Comparison of ENCODE assay signal across 28 cellular contexts in the genomic region with DNA sequence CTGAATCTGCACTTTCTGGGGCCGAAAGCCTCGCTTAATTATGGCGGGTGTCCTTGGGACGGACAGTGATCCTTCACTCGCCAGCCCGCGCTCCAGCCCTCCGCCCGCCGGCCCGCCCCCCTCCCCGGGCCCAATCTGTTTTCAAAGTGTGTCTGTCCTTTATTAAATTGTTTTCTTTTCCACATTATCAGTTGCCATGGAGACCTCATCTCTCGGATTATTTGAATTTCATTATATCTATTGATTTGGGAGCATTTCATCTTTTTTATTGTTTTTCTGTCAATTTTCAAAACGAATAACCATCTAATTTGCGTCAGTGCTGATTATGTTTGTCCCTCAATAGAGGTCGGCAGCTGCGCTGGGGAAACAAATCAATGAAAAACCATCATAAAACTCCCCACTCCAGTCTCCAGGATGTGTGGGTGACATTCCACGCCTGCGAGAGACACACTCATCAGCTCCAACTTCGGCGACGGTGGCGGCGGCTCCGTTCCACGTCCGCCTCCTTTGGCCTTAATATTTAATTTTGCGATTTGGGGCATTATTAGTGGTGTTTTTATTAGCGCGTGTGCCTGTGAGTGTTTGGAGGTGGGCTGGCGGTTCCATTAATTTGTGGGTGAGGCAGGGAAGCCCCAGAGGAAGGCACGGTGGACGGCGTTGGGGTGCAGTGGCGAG.
DNase-seq lines count a peak whose midpoint lies in the region; ATAC-seq, FAIRE-seq and TF ChIP-seq lines count a peak whose summit lies in the region.
"Had no signal": no experiment of that assay in that cellular context is flagged by ENCODE, and none has a peak within 500 bp of the region (broad histone marks: within the 10 kb centered on the region; RNA-seq: fewer than 3 reads in every experiment).

No MANE protein-coding gene starts in this region.

- peaks cover 34% of the 10 kb centered on the region for H3K4me1 Mint-ChIP-seq in glutamatergic neuron (ENCODE audit: low read depth, unreplicated experiment)
- H3K4me1 Mint-ChIP-seq: activated naive CD8-positive, alpha-beta T cell treated with anti-CD3 and anti-CD28 coated beads, Interleukin-2, amount 10 ng/mL, durations not matched to agents 7 days and 5 days had no signal

- TF ChIP-seq CTCF in right atrium auricular region (IDR thresholded peaks at IDR 0.05): no peak
- TF ChIP-seq CTCF in heart left ventricle (IDR thresholded peaks at IDR 0.05): no peak
- TF ChIP-seq CTCF in glutamatergic neuron (IDR thresholded peaks at IDR 0.05; ENCODE audit: partially characterized antibody, unreplicated experiment): no peak
- no peak for TF ChIP-seq CTCF in prostate gland (IDR thresholded peaks at IDR 0.05)
- TF ChIP-seq CTCF in uterus (IDR thresholded peaks at IDR 0.05): no peak
- no peak for TF ChIP-seq CTCF in D721Med (IDR thresholded peaks at IDR 0.05; ENCODE audit: insufficient read depth, missing control alignments)

- ATAC-seq in heart left ventricle (no peak), left colon (no peak)
- ATAC-seq: activated CD8-positive, alpha-beta T cell treated with anti-CD3 and anti-CD28 coated beads for 36 hours; HepG2; left lobe of liver; T-cell had no signal

- no peaks in the 10 kb centered on the region for H3K27me3 ChIP-seq in right atrium auricular region
- no peaks in the 10 kb centered on the region for H3K27me3 ChIP-seq in heart left ventricle
- no peaks in the 10 kb centered on the region for H3K27me3 ChIP-seq in prostate gland (replicated peaks; ENCODE audit: insufficient read depth)
- no peaks in the 10 kb centered on the region for H3K27me3 ChIP-seq in uterus
- H3K27me3 ChIP-seq: dorsolateral prefrontal cortex, heart right ventricle had no signal

- H3K4me1 ChIP-seq in right atrium auricular region: peaks cover 0 to 97% of the 10 kb centered on the region in 2 donors
- peaks cover 6 to 99% (median 58%) of the 10 kb centered on the region in 12 donors for H3K4me1 ChIP-seq in heart left ventricle
- peaks cover 89% of the 10 kb centered on the region for H3K4me1 ChIP-seq in prostate gland (replicated peaks)
- H3K4me1 ChIP-seq in uterus: peaks cover 0 to 12% of the 10 kb centered on the region in 2 donors
- H3K4me1 ChIP-seq: HAP-1 had no signal

- FAIRE-seq in D721Med (lab: Jason Lieb, UNC): no peak
- FAIRE-seq: HepG2 had no signal

- peak overlapping the region; percentile 71 for H3K27ac Mint-ChIP-seq in glutamatergic neuron (ENCODE audit: unreplicated experiment)
- H3K27ac Mint-ChIP-seq: activated CD8-positive, alpha-beta T cell treated with anti-CD3 and anti-CD28 coated beads for 36 hours; activated naive CD8-positive, alpha-beta T cell treated with anti-CD3 and anti-CD28 coated beads, Interleukin-2, amount 10 ng/mL, durations not matched to agents 7 days and 5 days; T-cell had no signal

- H3K9me3 Mint-ChIP-seq in glutamatergic neuron (ENCODE audit: unreplicated experiment): peaks cover 1% of the 10 kb centered on the region
- H3K9me3 Mint-ChIP-seq: activated CD8-positive, alpha-beta T cell treated with anti-CD3 and anti-CD28 coated beads for 36 hours; activated naive CD8-positive, alpha-beta T cell treated with anti-CD3 and anti-CD28 coated beads, Interleukin-2, amount 10 ng/mL, durations not matched to agents 7 days and 5 days; T-cell had no signal

- no peak overlapping the region for H3K4me3 ChIP-seq in right atrium auricular region
- H3K4me3 ChIP-seq in heart left ventricle: no peak overlapping the region
- H3K4me3 ChIP-seq in prostate gland: no peak overlapping the region
- H3K4me3 ChIP-seq in uterus: no peak overlapping the region
- H3K4me3 ChIP-seq: dorsolateral prefrontal cortex, HAP-1, heart right ventricle, skin epidermis had no signal

- WGBS in heart left ventricle, 4 donors: 80 to 87% (median 86%) methylated on average over 35 of the region's 35 CpGs
- WGBS in prostate gland: 63% methylated on average over 35 of the region's 35 CpGs

- H3K36me3 ChIP-seq in right atrium auricular region: no peaks in the 10 kb centered on the region
- H3K36me3 ChIP-seq in heart left ventricle: no peaks in the 10 kb centered on the region
- no peaks in the 10 kb centered on the region for H3K36me3 ChIP-seq in prostate gland
- H3K36me3 ChIP-seq in uterus: no peaks in the 10 kb centered on the region
- H3K36me3 ChIP-seq: HAP-1, heart right ventricle had no signal

- no peaks in the 10 kb centered on the region for H3K36me3 Mint-ChIP-seq in glutamatergic neuron (ENCODE audit: unreplicated experiment)
- H3K36me3 Mint-ChIP-seq: activated naive CD8-positive, alpha-beta T cell treated with anti-CD3 and anti-CD28 coated beads, Interleukin-2, amount 10 ng/mL, durations not matched to agents 7 days and 5 days; T-cell had no signal

- H3K4me3 Mint-ChIP-seq in glutamatergic neuron (ENCODE audit: unreplicated experiment): peak overlapping the region; percentile 70
- H3K4me3 Mint-ChIP-seq: activated CD8-positive, alpha-beta T cell treated with anti-CD3 and anti-CD28 coated beads for 36 hours; activated naive CD8-positive, alpha-beta T cell treated with anti-CD3 and anti-CD28 coated beads, Interleukin-2, amount 10 ng/mL, durations not matched to agents 7 days and 5 days; T-cell had no signal

- no peaks in the 10 kb centered on the region for H3K9me3 ChIP-seq in right atrium auricular region
- H3K9me3 ChIP-seq in heart left ventricle: no peaks in the 10 kb centered on the region
- H3K9me3 ChIP-seq in prostate gland: no peaks in the 10 kb centered on the region
- no peaks in the 10 kb centered on the region for H3K9me3 ChIP-seq in uterus
- H3K9me3 ChIP-seq: HAP-1, heart right ventricle had no signal

- H3K27me3 Mint-ChIP-seq in glutamatergic neuron (ENCODE audit: unreplicated experiment): peaks cover 7% of the 10 kb centered on the region
- H3K27me3 Mint-ChIP-seq: activated CD8-positive, alpha-beta T cell treated with anti-CD3 and anti-CD28 coated beads for 36 hours; activated naive CD8-positive, alpha-beta T cell treated with anti-CD3 and anti-CD28 coated beads, Interleukin-2, amount 10 ng/mL, durations not matched to agents 7 days and 5 days; T-cell had no signal

- peak overlapping the region; percentile 61 to 90 for H3K27ac ChIP-seq in right atrium auricular region
- peak overlapping the region in 4 of 12 donors; percentile 43 to 94 (median 85) for H3K27ac ChIP-seq in heart left ventricle
- peak overlapping the region; percentile 91 to 96 for H3K27ac ChIP-seq in prostate gland
- H3K27ac ChIP-seq in uterus: peak overlapping the region; percentile 41 to 66
- H3K27ac ChIP-seq: dorsolateral prefrontal cortex had no signal

- intact Hi-C loops in heart left ventricle (cut with DNase I): no loop called here
- intact Hi-C loops in prostate gland (cut with DNase I): no loop called here
- intact Hi-C loops in uterus (cut with DNase I; ENCODE audit: low total_unique reads): no loop called here
- intact Hi-C loops in left colon (cut with DNase I, micrococcal nuclease): no loop called here

- DNase-seq in right atrium auricular region (ENCODE audit: low spot score) (no peak), heart left ventricle (no peak), glutamatergic neuron (no peak), prostate gland (ENCODE audit: low spot score) (no peak), uterus (no peak), GOT3 (lab: John Stamatoyannopoulos, UW) (no peak), left colon (no peak), D721Med (ENCODE audit: insufficient read length, low spot score) (no peak)
- DNase-seq: activated CD4-positive, CD25-positive, alpha-beta regulatory T cell treated with anti-CD3 and anti-CD28 coated beads, Interleukin-2, amount 50 U/mL, for 72 hours; activated CD8-positive, alpha-beta T cell treated with anti-CD3 and anti-CD28 coated beads for 36 hours; activated effector memory CD4-positive, alpha-beta T cell treated with Interleukin-2 at 50 U/mL for 16 hours; activated naive CD8-positive, alpha-beta T cell treated with anti-CD3 and anti-CD28 coated beads, Interleukin-2, amount 10 ng/mL, durations not matched to agents 7 days and 5 days; Calu3; dorsolateral prefrontal cortex; heart right ventricle; midbrain; NCI-H1092; NCI-H187 treated with DMSO at 0.1 percent for 48 hours; NCI-H345; NK-92 treated with Interleukin-12 subunit alpha and Interleukin-12 subunit beta, amount 100 ng/mL, for 24 hours; posterior cingulate gyrus; stimulated activated CD4-positive, alpha-beta T cell treated with anti-CD3 and anti-CD28 coated beads, Interleukin-1b, Interleukin-23, amount 100 ng/mL, for 48 hours; substantia nigra; T-cell had no signal

- TF ChIP-seq POLR2A in heart left ventricle (IDR thresholded peaks at IDR 0.05) (no peak), prostate gland (IDR thresholded peaks at IDR 0.05) (no peak), uterus (IDR thresholded peaks at IDR 0.05) (no peak)
